ENCODE assay signal across 2 cellular contexts in genomic region chr7:73979656-73980055, GRCh38. TPM values are rescaled to one million over a fixed set of nuclear protein-coding genes. Genes with fewer than 3 reads are reported as not detected.
"Had no signal": no experiment of that assay in that cellular context is flagged by ENCODE, and none has a peak within 500 bp of the region (broad histone marks: within the 10 kb centered on the region; RNA-seq: fewer than 3 reads in every experiment).

No MANE protein-coding gene starts in this region.

RNA-seq across cellular contexts. Expression of gene ELN, which starts 48.3 kb away (rescaled TPM):
- total RNA-seq: mononuclear cell had no signal
- polyA plus RNA-seq: immature natural killer cell had no signal
